ENCODE assay signal across 1 cellular context in the genomic region with DNA sequence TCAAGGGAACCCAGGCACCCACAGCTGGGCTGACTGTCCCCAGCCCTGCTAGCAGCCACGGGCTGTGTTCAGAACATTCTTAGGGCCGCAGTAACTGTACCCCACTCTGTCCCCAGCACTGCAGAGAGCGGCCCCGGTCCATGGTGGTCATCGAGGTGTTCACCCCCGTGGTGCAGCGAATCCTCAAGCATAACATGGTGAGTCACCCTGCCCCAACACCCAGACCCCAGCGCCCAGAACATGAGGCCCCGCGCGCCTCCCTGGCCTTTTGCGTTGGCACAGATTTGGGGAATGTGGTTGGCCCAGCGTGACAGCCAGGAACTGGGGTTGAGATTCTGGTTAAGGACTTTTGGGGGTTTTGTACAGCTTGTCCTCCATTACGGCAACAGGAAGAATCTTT.
TF ChIP-seq lines count a peak whose summit lies in the region.

No MANE protein-coding gene starts in this region.

TF ChIP-seq in GM23338, 12 proteins besides CTCF, POLR2A, EP300 and RAD21 (continued from another document):
- TF ChIP-seq, protein P1, sequence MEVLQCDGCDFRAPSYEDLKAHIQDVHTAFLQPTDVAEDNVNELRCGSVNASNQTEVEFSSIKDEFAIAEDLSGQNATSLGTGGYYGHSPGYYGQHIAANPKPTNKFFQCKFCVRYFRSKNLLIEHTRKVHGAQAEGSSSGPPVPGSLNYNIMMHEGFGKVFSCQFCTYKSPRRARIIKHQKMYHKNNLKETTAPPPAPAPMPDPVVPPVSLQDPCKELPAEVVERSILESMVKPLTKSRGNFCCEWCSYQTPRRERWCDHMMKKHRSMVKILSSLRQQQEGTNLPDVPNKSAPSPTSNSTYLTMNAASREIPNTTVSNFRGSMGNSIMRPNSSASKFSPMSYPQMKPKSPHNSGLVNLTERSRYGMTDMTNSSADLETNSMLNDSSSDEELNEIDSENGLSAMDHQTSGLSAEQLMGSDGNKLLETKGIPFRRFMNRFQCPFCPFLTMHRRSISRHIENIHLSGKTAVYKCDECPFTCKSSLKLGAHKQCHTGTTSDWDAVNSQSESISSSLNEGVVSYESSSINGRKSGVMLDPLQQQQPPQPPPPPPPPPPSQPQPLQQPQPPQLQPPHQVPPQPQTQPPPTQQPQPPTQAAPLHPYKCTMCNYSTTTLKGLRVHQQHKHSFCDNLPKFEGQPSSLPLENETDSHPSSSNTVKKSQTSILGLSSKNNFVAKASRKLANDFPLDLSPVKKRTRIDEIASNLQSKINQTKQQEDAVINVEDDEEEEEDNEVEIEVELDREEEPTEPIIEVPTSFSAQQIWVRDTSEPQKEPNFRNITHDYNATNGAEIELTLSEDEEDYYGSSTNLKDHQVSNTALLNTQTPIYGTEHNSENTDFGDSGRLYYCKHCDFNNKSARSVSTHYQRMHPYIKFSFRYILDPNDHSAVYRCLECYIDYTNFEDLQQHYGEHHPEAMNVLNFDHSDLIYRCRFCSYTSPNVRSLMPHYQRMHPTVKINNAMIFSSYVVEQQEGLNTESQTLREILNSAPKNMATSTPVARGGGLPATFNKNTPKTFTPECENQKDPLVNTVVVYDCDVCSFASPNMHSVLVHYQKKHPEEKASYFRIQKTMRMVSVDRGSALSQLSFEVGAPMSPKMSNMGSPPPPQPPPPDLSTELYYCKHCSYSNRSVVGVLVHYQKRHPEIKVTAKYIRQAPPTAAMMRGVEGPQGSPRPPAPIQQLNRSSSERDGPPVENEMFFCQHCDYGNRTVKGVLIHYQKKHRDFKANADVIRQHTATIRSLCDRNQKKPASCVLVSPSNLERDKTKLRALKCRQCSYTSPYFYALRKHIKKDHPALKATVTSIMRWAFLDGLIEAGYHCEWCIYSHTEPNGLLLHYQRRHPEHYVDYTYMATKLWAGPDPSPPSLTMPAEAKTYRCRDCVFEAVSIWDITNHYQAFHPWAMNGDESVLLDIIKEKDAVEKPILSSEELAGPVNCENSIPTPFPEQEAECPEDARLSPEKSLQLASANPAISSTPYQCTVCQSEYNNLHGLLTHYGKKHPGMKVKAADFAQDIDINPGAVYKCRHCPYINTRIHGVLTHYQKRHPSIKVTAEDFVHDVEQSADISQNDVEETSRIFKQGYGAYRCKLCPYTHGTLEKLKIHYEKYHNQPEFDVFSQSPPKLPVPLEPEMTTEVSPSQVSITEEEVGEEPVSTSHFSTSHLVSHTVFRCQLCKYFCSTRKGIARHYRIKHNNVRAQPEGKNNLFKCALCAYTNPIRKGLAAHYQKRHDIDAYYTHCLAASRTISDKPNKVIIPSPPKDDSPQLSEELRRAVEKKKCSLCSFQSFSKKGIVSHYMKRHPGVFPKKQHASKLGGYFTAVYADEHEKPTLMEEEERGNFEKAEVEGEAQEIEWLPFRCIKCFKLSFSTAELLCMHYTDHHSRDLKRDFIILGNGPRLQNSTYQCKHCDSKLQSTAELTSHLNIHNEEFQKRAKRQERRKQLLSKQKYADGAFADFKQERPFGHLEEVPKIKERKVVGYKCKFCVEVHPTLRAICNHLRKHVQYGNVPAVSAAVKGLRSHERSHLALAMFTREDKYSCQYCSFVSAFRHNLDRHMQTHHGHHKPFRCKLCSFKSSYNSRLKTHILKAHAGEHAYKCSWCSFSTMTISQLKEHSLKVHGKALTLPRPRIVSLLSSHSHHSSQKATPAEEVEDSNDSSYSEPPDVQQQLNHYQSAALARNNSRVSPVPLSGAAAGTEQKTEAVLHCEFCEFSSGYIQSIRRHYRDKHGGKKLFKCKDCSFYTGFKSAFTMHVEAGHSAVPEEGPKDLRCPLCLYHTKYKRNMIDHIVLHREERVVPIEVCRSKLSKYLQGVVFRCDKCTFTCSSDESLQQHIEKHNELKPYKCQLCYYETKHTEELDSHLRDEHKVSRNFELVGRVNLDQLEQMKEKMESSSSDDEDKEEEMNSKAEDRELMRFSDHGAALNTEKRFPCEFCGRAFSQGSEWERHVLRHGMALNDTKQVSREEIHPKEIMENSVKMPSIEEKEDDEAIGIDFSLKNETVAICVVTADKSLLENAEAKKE (CRISPR knock-in tag; IDR thresholded peaks at IDR 0.05), result no peak
- TF ChIP-seq, protein P2, sequence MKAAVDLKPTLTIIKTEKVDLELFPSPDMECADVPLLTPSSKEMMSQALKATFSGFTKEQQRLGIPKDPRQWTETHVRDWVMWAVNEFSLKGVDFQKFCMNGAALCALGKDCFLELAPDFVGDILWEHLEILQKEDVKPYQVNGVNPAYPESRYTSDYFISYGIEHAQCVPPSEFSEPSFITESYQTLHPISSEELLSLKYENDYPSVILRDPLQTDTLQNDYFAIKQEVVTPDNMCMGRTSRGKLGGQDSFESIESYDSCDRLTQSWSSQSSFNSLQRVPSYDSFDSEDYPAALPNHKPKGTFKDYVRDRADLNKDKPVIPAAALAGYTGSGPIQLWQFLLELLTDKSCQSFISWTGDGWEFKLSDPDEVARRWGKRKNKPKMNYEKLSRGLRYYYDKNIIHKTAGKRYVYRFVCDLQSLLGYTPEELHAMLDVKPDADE (IDR thresholded peaks at IDR 0.05), result no peak
- no peak for TF ChIP-seq CREB1 (CRISPR knock-in tag; IDR thresholded peaks at IDR 0.05; ENCODE audit: low read depth)
- no peak for TF ChIP-seq POLR2AphosphoS5 (IDR thresholded peaks at IDR 0.05; ENCODE audit: low read depth)
- no peak for TF ChIP-seq STAT1 (IDR thresholded peaks at IDR 0.05; ENCODE audit: unreplicated experiment)
- no peak for TF ChIP-seq ZNF114 (CRISPR knock-in tag; IDR thresholded peaks at IDR 0.05)
